Comparison of ENCODE assay signal across 8 cellular contexts in genomic region chr4:102344955-102345794, GRCh38. TPM values are rescaled to one million over a fixed set of nuclear protein-coding genes. Genes with fewer than 3 reads are reported as not detected.
DNase-seq lines count a peak whose midpoint lies in the region; ATAC-seq, FAIRE-seq and TF ChIP-seq lines count a peak whose summit lies in the region.

TSS of gene SLC39A8 (minus strand) at chr4:102345482. CDS start at chr4:102344662, 820 bp downstream.

- in situ Hi-C loops in GM18951 (cut with MboI; ENCODE audit: low sequenced_read_pairs, unreplicated experiment): no loop called here

- intact Hi-C loops in kidney (cut with DNase I): no loop called here

- peak within 1 kb of the TSS; percentile 62 to 67 for H3K27ac ChIP-seq in kidney (ENCODE audit: low read depth in 2 of 2, low read length in 2 of 2)

- no peak for FAIRE-seq in kidney (lab: Jason Lieb, UNC)

- H3K4me3 ChIP-seq in AG10803 (ENCODE audit: low read length) (peak within 1 kb of the TSS; percentile 79), kidney (ENCODE audit: low read length in 2 of 2) (peak within 1 kb of the TSS; percentile 87 to 94)

- H3K9me3 ChIP-seq in kidney (ENCODE audit: control insufficient read depth in 1 of 2, low read length in 2 of 2): no peaks in the 10 kb centered on the region

- peak; percentile 62 for TF ChIP-seq CTCF in AG10803 (conservative IDR thresholded peaks at IDR 0.05; ENCODE audit: low read length)
- TF ChIP-seq CTCF in kidney (IDR thresholded peaks at IDR 0.05; ENCODE audit: borderline replicate concordance, extremely low read depth, insufficient read depth): peak; percentile 68

- peaks cover 0 to 3% of the 10 kb centered on the region in 2 donors for H3K4me1 ChIP-seq in kidney (ENCODE audit: control insufficient read depth in 1 of 2, insufficient read depth in 1 of 2, low read depth in 1 of 2, low read length in 2 of 2)

- peak; percentile 87 for ATAC-seq in HG03159 (IDR thresholded peaks at IDR 0.05; ENCODE audit: unreplicated experiment)
- peak; percentile 82 to 83 for ATAC-seq in activated CD4-positive, CD25-positive, alpha-beta regulatory T cell treated with anti-CD3 and anti-CD28 coated beads, Interleukin-2, amount 50 U/mL, for 24 hours

- no peaks in the 10 kb centered on the region for H3K36me3 ChIP-seq in kidney (ENCODE audit: control insufficient read depth in 1 of 2, insufficient read depth in 2 of 2, low read length in 2 of 2)

- H3K9ac ChIP-seq in kidney (ENCODE audit: low read length in 2 of 2): peak within 1 kb of the TSS; percentile 68 to 72

- TF ChIP-seq POLR2A in GM18951 (IDR thresholded peaks at IDR 0.05; ENCODE audit: extremely low read depth, insufficient read depth, insufficient read length): peak; percentile 88

- DNase-seq in AG10803 (ENCODE audit: low read depth) (peak; percentile 61), NCI-H446 treated with DMSO at 0.1 percent for 48 hours (lab: John Stamatoyannopoulos, UW) (peak; percentile 76), kidney (peak; percentile 93)
- peak; percentile 90 for DNase-seq in central memory CD4-positive, alpha-beta T cell
- peak; percentile 94 for DNase-seq in stimulated activated CD4-positive, alpha-beta T cell treated with anti-CD3 and anti-CD28 coated beads, Interleukin-15, amount 100 ng/mL, for 24 hours

RNA-seq across cellular contexts. Expression of gene SLC39A8, which starts in this region (rescaled TPM):
- 19.7 TPM for total RNA-seq in kidney
- 7.1 TPM for polyA plus RNA-seq in kidney (ENCODE audit: insufficient read depth, low read depth, low replicate concordance)

Comparison
In these comparisons a context has a peak if more than half of its experiments do, and no peak if none do; other contexts are left out.
1. Peak in every context shown above with its lines: DNase-seq, ATAC-seq, H3K4me3 ChIP-seq and H3K27ac ChIP-seq.